ENCODE assay signal across 20 cellular contexts in the genomic region with DNA sequence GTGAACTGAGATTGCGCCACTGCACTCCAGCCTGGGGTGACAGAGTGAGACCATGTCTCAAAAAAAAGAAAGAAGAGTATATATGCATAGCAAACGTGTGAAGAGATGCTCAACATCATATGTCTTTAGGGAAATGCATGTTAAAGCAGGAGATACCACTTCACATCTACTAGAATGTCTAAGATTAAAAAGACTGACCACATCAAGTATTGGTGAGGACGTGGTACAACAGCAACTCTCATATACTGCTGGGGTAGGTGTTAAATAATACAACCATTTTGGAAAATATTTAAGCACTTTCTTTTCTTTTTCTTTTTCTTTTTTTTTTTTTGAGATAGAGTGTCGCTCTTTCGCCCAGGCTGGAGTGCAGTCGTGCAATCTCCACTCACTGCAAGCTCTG.
"Had no signal": no experiment of that assay in that cellular context is flagged by ENCODE, and none has a peak within 500 bp of the region (broad histone marks: within the 10 kb centered on the region; RNA-seq: fewer than 3 reads in every experiment).

No MANE protein-coding gene starts in this region.

- ATAC-seq: activated T-cell treated with anti-CD3 and anti-CD28 coated beads, Interleukin-2, amount 50 U/mL, for 72 hours; left cardiac atrium; stimulated activated naive CD8-positive, alpha-beta T cell treated with anti-CD3 and anti-CD28 coated beads, Interleukin-15, Interleukin-2, amounts not matched to agents 100 U/mL and 50 U/mL, for 24 hours had no signal

- H3K4me3 ChIP-seq: cardiac muscle cell, hepatocyte, SK-N-MC, transverse colon, vagina had no signal

- H3K27me3 Mint-ChIP-seq: activated naive CD8-positive, alpha-beta T cell treated with anti-CD3 and anti-CD28 coated beads for 36 hours had no signal

- H3K27ac Mint-ChIP-seq: activated naive CD8-positive, alpha-beta T cell treated with anti-CD3 and anti-CD28 coated beads for 36 hours; activated T-cell treated with anti-CD3 and anti-CD28 coated beads, Interleukin-2, amount 50 U/mL, for 72 hours had no signal

- H3K9me3 Mint-ChIP-seq: activated naive CD8-positive, alpha-beta T cell treated with anti-CD3 and anti-CD28 coated beads for 36 hours had no signal

- H3K27me3 ChIP-seq: cardiac muscle cell, hepatocyte, transverse colon, vagina had no signal

- H3K4me3 Mint-ChIP-seq: activated naive CD8-positive, alpha-beta T cell treated with anti-CD3 and anti-CD28 coated beads for 36 hours had no signal

- DNase-seq: activated CD4-positive, alpha-beta T cell treated with anti-CD3 and anti-CD28 coated beads for 1 hour; activated gamma-delta T cell treated with Interleukin-2 at 50 U/mL for 16 hours; activated naive CD8-positive, alpha-beta T cell treated with anti-CD3 and anti-CD28 coated beads for 36 hours; activated T-cell treated with anti-CD3 and anti-CD28 coated beads, Interleukin-2, amount 50 U/mL, for 72 hours; amniotic stem cell; dermis blood vessel endothelial cell; left cardiac atrium; mesenchymal stem cell; retina; stimulated activated CD4-positive, alpha-beta T cell treated with anti-CD3 and anti-CD28 coated beads, Interleukin-12 subunit alpha, Interleukin-12 subunit beta, amount 100 ng/mL, for 4 hours; stimulated activated CD4-positive, alpha-beta T cell treated with anti-CD3 and anti-CD28 coated beads, Interleukin-1b, Interleukin-23, amount 100 ng/mL, for 48 hours; stimulated activated CD8-positive, alpha-beta memory T cell treated with anti-CD3 and anti-CD28 coated beads, Interleukin-4, amount 100 ng/mL, for 48 hours; stimulated activated naive CD8-positive, alpha-beta T cell treated with anti-CD3 and anti-CD28 coated beads, Interleukin-15, Interleukin-2, amounts not matched to agents 100 U/mL and 50 U/mL, for 24 hours; substantia nigra; transverse colon; WERI-Rb-1 had no signal

- H3K27ac ChIP-seq: cardiac muscle cell, hepatocyte, SK-N-MC, transverse colon, vagina, WERI-Rb-1 had no signal
